In genomic region chr15:84874991-84875390, GRCh38 we compare ENCODE assay signal across 15 cellular contexts. TPM values are rescaled to one million over a fixed set of nuclear protein-coding genes. Genes with fewer than 3 reads are reported as not detected.
DNase-seq lines count a peak whose midpoint lies in the region; ATAC-seq and TF ChIP-seq lines count a peak whose summit lies in the region.
"Had no signal": no experiment of that assay in that cellular context is flagged by ENCODE, and none has a peak within 500 bp of the region (broad histone marks: within the 10 kb centered on the region; RNA-seq: fewer than 3 reads in every experiment).

No MANE protein-coding gene starts in this region.

- intact Hi-C loops in tibial artery (cut with DNase I; ENCODE audit: low total_unique reads), result no loop called here

- peaks cover 2 to 3% of the 10 kb centered on the region in 2 donors for H3K4me1 ChIP-seq in neuronal stem cell (ENCODE audit: control insufficient read depth in 2 of 2, insufficient read depth in 1 of 2, low read depth in 1 of 2, low read length in 2 of 2)
- H3K4me1 ChIP-seq in tibial artery, result peaks cover 0 to 31% (median 18%) of the 10 kb centered on the region in 4 donors

- H3K4ac ChIP-seq in neuronal stem cell (ENCODE audit: low read length), result no peak overlapping the region

- TF ChIP-seq CTCF in brain (conservative IDR thresholded peaks at IDR 0.05) (no peak), endothelial cell (IDR thresholded peaks at IDR 0.05; ENCODE audit: unreplicated experiment) (no peak), tibial artery (IDR thresholded peaks at IDR 0.05) (no peak)

- H3K79me1 ChIP-seq in neuronal stem cell (ENCODE audit: low read depth, low read length), result no peaks in the 10 kb centered on the region

- H2BK15ac ChIP-seq in neuronal stem cell (ENCODE audit: low read length), result no peak overlapping the region

- no CpG with 5 or more reads among the region's 1 CpG for WGBS in neuronal stem cell (ENCODE audit: extremely low coverage in 2 of 2, insufficient read length in 2 of 2, insufficient replicate concordance in 1 of 2), 2 donors

- H2AK5ac ChIP-seq in neuronal stem cell (ENCODE audit: low read depth, low read length), result no peak overlapping the region

- H3K9me3 Mint-ChIP-seq in brain, result peaks cover 0 to 3% (median 0%) of the 10 kb centered on the region in 5 experiments
- H3K9me3 Mint-ChIP-seq in endothelial cell (ENCODE audit: unreplicated experiment), result no peaks in the 10 kb centered on the region
- H3K9me3 Mint-ChIP-seq: CD8-positive, alpha-beta memory T cell; GM23338 had no signal

- no peak overlapping the region for H2BK12ac ChIP-seq in neuronal stem cell (ENCODE audit: low read length)

- H2BK5ac ChIP-seq in neuronal stem cell (ENCODE audit: low read length), result no peak overlapping the region

- no peak overlapping the region for H3K23ac ChIP-seq in neuronal stem cell (ENCODE audit: low read depth, low read length, poor library complexity)

- H3K36me3 ChIP-seq in neuronal stem cell (replicated peaks in 1 of 2; ENCODE audit: control insufficient read depth in 2 of 2, insufficient read depth in 2 of 2, low read length in 2 of 2), result no peaks in the 10 kb centered on the region
- peaks cover 0 to 7% (median under 1%) of the 10 kb centered on the region in 3 donors for H3K36me3 ChIP-seq in tibial artery

- H3K4me2 ChIP-seq in neuronal stem cell (ENCODE audit: insufficient read depth, low read length, poor library complexity, severe bottlenecking), result no peak overlapping the region
- H3K4me2 ChIP-seq: GM23338 had no signal

- no peak overlapping the region for H3K18ac ChIP-seq in neuronal stem cell (ENCODE audit: low read length)

- ATAC-seq in left lobe of liver (no peak), HG02623 (IDR thresholded peaks at IDR 0.05; ENCODE audit: unreplicated experiment) (no peak)
- ATAC-seq: GM23338, Right ventricle myocardium inferior had no signal

- H3K36me3 Mint-ChIP-seq in brain, result no peaks in the 10 kb centered on the region
- peaks cover 4% of the 10 kb centered on the region for H3K36me3 Mint-ChIP-seq in endothelial cell (ENCODE audit: low read depth, unreplicated experiment)
- H3K36me3 Mint-ChIP-seq: CD8-positive, alpha-beta memory T cell had no signal

- peak overlapping the region; percentile 50 for H2AFZ ChIP-seq in neuronal stem cell (ENCODE audit: low read length)
- H2AFZ ChIP-seq: GM23338 had no signal

- no peak overlapping the region for H2BK120ac ChIP-seq in neuronal stem cell (ENCODE audit: low read depth, low read length)

- H3K27ac ChIP-seq in neuronal stem cell (replicated peaks; ENCODE audit: low read length) (no peak overlapping the region), tibial artery (peak overlapping the region; percentile 63 to 65)

- peak overlapping the region; percentile 18 to 96 (median 91) for H3K27ac Mint-ChIP-seq in brain
- H3K27ac Mint-ChIP-seq in endothelial cell (ENCODE audit: unreplicated experiment), result peak overlapping the region; percentile 36
- H3K27ac Mint-ChIP-seq: GM23338 had no signal

- DNase-seq in endothelial cell (ENCODE audit: low spot score), result no peak
- DNase-seq in neuronal stem cell (ENCODE audit: low spot score), result no peak
- no peak for DNase-seq in tibial artery
- no peak for DNase-seq in iPS-NIHi11 (ENCODE audit: low spot score)
- no peak for DNase-seq in left lobe of liver (ENCODE audit: low spot score)
- DNase-seq: CD8-positive, alpha-beta memory T cell; KBM-7; NCI-H1092; NCI-H446 treated with DMSO at 0.1 percent for 48 hours; NCI-H774 had no signal

- H4K91ac ChIP-seq in neuronal stem cell (ENCODE audit: low read depth, low read length, poor library complexity), result no peak overlapping the region

- H3K4me1 Mint-ChIP-seq in brain (peaks cover 9% of the 10 kb centered on the region), endothelial cell (ENCODE audit: unreplicated experiment) (peaks cover 18% of the 10 kb centered on the region)

- no peaks in the 10 kb centered on the region for H3K9me3 ChIP-seq in neuronal stem cell (replicated peaks in 1 of 2; ENCODE audit: control insufficient read depth in 2 of 2, insufficient read depth in 1 of 2, low read depth in 1 of 2, low read length in 2 of 2)
- no peaks in the 10 kb centered on the region for H3K9me3 ChIP-seq in tibial artery

- H3K27me3 ChIP-seq in neuronal stem cell (ENCODE audit: control insufficient read depth in 3 of 3, insufficient read depth in 3 of 3, low read depth in 1 of 3, low read length in 3 of 3) (no peaks in the 10 kb centered on the region), tibial artery (no peaks in the 10 kb centered on the region)

- H3K9ac ChIP-seq in neuronal stem cell (ENCODE audit: low read depth, low read length, poor library complexity), result no peak overlapping the region

- peak overlapping the region in 1 of 5 experiments; percentile 9 for H3K4me3 Mint-ChIP-seq in brain
- no peak overlapping the region for H3K4me3 Mint-ChIP-seq in endothelial cell (ENCODE audit: unreplicated experiment)
- H3K4me3 Mint-ChIP-seq: CD8-positive, alpha-beta memory T cell; GM23338 had no signal

- H3K27me3 Mint-ChIP-seq in brain (peaks cover 3% of the 10 kb centered on the region), endothelial cell (ENCODE audit: unreplicated experiment) (peaks cover under 1% of the 10 kb centered on the region)
- H3K27me3 Mint-ChIP-seq: CD8-positive, alpha-beta memory T cell had no signal

- no peak overlapping the region for H4K8ac ChIP-seq in neuronal stem cell (ENCODE audit: low read depth, low read length)

- H3K14ac ChIP-seq in neuronal stem cell (ENCODE audit: low read length), result no peak overlapping the region

- H3K4me3 ChIP-seq in neuronal stem cell (ENCODE audit: low read length in 2 of 2), result no peak overlapping the region
- H3K4me3 ChIP-seq in tibial artery, result no peak overlapping the region
- H3K4me3 ChIP-seq: GM23338 had no signal

RNA-seq across cellular contexts. Expression of gene SLC28A1, which starts 9.5 kb away (rescaled TPM):
- polyA plus RNA-seq in brain (ENCODE audit: insufficient read depth, low read depth, low replicate concordance), result not detected
- total RNA-seq in endothelial cell (ENCODE audit: unreplicated experiment) (not detected), left lobe of liver (64.6 TPM)
- polyA plus RNA-seq in neuronal stem cell (2013, experiment 1 of 2), result not detected
- not detected for polyA plus RNA-seq in neuronal stem cell (2013, experiment 2 of 2)
- total RNA-seq: CD8-positive, alpha-beta memory T cell; GM23338; M059J had no signal
- polyA plus RNA-seq: CD8-positive, alpha-beta memory T cell; GM23338 had no signal

RNA-seq across cellular contexts. Expression of gene ALPK3, which starts 57.8 kb away (rescaled TPM):
- 18.0 TPM for polyA plus RNA-seq in brain (ENCODE audit: insufficient read depth, low read depth, low replicate concordance)
- 94.2 TPM for total RNA-seq in endothelial cell (ENCODE audit: unreplicated experiment)
- polyA plus RNA-seq in neuronal stem cell (2013, experiment 1 of 2), result 3.8 TPM
- 3.7 TPM for polyA plus RNA-seq in neuronal stem cell (2013, experiment 2 of 2)
- 2.7 TPM for total RNA-seq in left lobe of liver

Comparison
In these comparisons a context has a peak if more than half of its experiments do, and no peak if none do; other contexts are left out.
1. RNA of gene SLC28A1, which starts 9.5 kb away (total RNA-seq): 64.6 TPM in left lobe of liver (single experiment); not detected in endothelial cell (single experiment); every median in the first group is over 10 times any median in the second.
2. RNA of gene ALPK3, which starts 57.8 kb away (total RNA-seq): 94.2 TPM in endothelial cell (single experiment); 2.7 TPM in left lobe of liver (single experiment); every median in the first group is over 10 times any median in the second.